ENCODE assay signal across 11 cellular contexts in genomic region chr9:122214507-122214906, GRCh38. TPM values are rescaled to one million over a fixed set of nuclear protein-coding genes. Genes with fewer than 3 reads are reported as not detected.
DNase-seq lines count a peak whose midpoint lies in the region; ATAC-seq and TF ChIP-seq lines count a peak whose summit lies in the region.
"Had no signal": no experiment of that assay in that cellular context is flagged by ENCODE, and none has a peak within 500 bp of the region (broad histone marks: within the 10 kb centered on the region; RNA-seq: fewer than 3 reads in every experiment).

No MANE protein-coding gene starts in this region.

- peak overlapping the region; percentile 49 to 80 (median 70) for H3K4me3 Mint-ChIP-seq in CD4-positive, alpha-beta memory T cell
- H3K4me3 Mint-ChIP-seq in nephron, result peak overlapping the region; percentile 71 to 78 (median 72)

- H3K36me3 ChIP-seq in CD4-positive, alpha-beta memory T cell (ENCODE audit: insufficient read depth, low read length), result no peaks in the 10 kb centered on the region
- no peaks in the 10 kb centered on the region for H3K36me3 ChIP-seq in NT2/D1 (ENCODE audit: insufficient read depth, insufficient read length, low read length)
- H3K36me3 ChIP-seq: prostate gland had no signal

- H3K27me3 Mint-ChIP-seq in CD4-positive, alpha-beta memory T cell, result peaks cover 54 to 71% of the 10 kb centered on the region in 2 donors
- peaks cover 98% of the 10 kb centered on the region for H3K27me3 Mint-ChIP-seq in nephron (ENCODE audit: low read depth)

- CTCF ChIA-PET in CD4-positive, alpha-beta memory T cell (lab: Charles Lee; ENCODE audit: partially characterized antibody), result no interaction called here

- no peak overlapping the region for H3K4me3 ChIP-seq in CD4-positive, alpha-beta memory T cell (ENCODE audit: low read length in 2 of 2)
- H3K4me3 ChIP-seq in NT2/D1 (ENCODE audit: insufficient read length, low read depth) (peak overlapping the region; percentile 36), coronary artery (peak overlapping the region; percentile 69)

- peaks cover 13 to 34% (median 25%) of the 10 kb centered on the region in 4 donors for H3K4me1 Mint-ChIP-seq in CD4-positive, alpha-beta memory T cell
- peaks cover 25% of the 10 kb centered on the region for H3K4me1 Mint-ChIP-seq in nephron

- no peaks in the 10 kb centered on the region for H3K9me3 ChIP-seq in CD4-positive, alpha-beta memory T cell (ENCODE audit: control insufficient read depth in 1 of 2, low read length in 2 of 2)
- peaks cover 5% of the 10 kb centered on the region; the same call in 1 of the 2 replicates for H3K9me3 ChIP-seq in NT2/D1 (ENCODE audit: insufficient read depth, low read length)
- H3K9me3 ChIP-seq: prostate gland had no signal

- TF ChIP-seq CTCF in coronary artery (IDR thresholded peaks at IDR 0.05) (no peak), nephron (IDR thresholded peaks at IDR 0.05; ENCODE audit: unreplicated experiment in 3 of 3) (no peak)

- POLR2A ChIA-PET in CD4-positive, alpha-beta memory T cell (lab: Charles Lee; ENCODE audit: partially characterized antibody), result no interaction called here

- peaks cover 0 to 2% (median 0%) of the 10 kb centered on the region in 8 donors for H3K9me3 Mint-ChIP-seq in CD4-positive, alpha-beta memory T cell
- peaks cover 4% of the 10 kb centered on the region for H3K9me3 Mint-ChIP-seq in nephron

- peak overlapping the region; percentile 58 for H3K9ac ChIP-seq in NT2/D1 (ENCODE audit: insufficient read length, low read depth)

- no peak for ATAC-seq in left lobe of liver
- ATAC-seq in HG03280 (IDR thresholded peaks at IDR 0.05; ENCODE audit: unreplicated experiment), result no peak

- intact Hi-C loops in CD4-positive, alpha-beta memory T cell (cut with micrococcal nuclease), result no loop called here

- DNase-seq in CD4-positive, alpha-beta memory T cell, result no peak
- DNase-seq in NT2/D1 (ENCODE audit: low read depth, low spot score) (no peak), coronary artery (ENCODE audit: low spot score) (no peak), left lobe of liver (ENCODE audit: low spot score) (no peak), cerebellar nuclear complex (lab: John Stamatoyannopoulos, UW) (no peak), medulla oblongata (ENCODE audit: extremely low spot score) (no peak)
- DNase-seq: cortex of kidney had no signal

- peaks cover 24% of the 10 kb centered on the region for H3K27me3 ChIP-seq in CD4-positive, alpha-beta memory T cell (ENCODE audit: insufficient read depth, low read length)
- peaks cover 79% of the 10 kb centered on the region for H3K27me3 ChIP-seq in NT2/D1 (ENCODE audit: insufficient read depth, insufficient read length)

- H3K4me1 ChIP-seq in CD4-positive, alpha-beta memory T cell (ENCODE audit: insufficient read depth, low read length), result peaks cover 16% of the 10 kb centered on the region
- peaks cover 6% of the 10 kb centered on the region for H3K4me1 ChIP-seq in NT2/D1 (ENCODE audit: insufficient read depth, insufficient read length)
- H3K4me1 ChIP-seq: prostate gland had no signal

- no peaks in the 10 kb centered on the region for H3K36me3 Mint-ChIP-seq in CD4-positive, alpha-beta memory T cell
- H3K36me3 Mint-ChIP-seq in nephron (ENCODE audit: low read depth), result no peaks in the 10 kb centered on the region

- H3K27ac ChIP-seq in CD4-positive, alpha-beta memory T cell (ENCODE audit: low read depth, low read length), result no peak overlapping the region
- no peak overlapping the region for H3K27ac ChIP-seq in coronary artery
- H3K27ac ChIP-seq: prostate gland had no signal

- H3K27ac Mint-ChIP-seq in CD4-positive, alpha-beta memory T cell, result peak overlapping the region in 1 of 7 donors; percentile 0
- H3K27ac Mint-ChIP-seq in nephron, result no peak overlapping the region

RNA-seq across cellular contexts. Expression of gene LHX6, which starts 14.2 kb away (rescaled TPM):
- total RNA-seq in CD4-positive, alpha-beta memory T cell, result not detected
- polyA plus RNA-seq in CD4-positive, alpha-beta memory T cell, result not detected
- total RNA-seq in left lobe of liver, result 0.20 TPM

RNA-seq across cellular contexts. Expression of gene RBM18, which starts 50.1 kb away (rescaled TPM):
- 10 to 100 TPM; 21.3 to 21.4 TPM for total RNA-seq in CD4-positive, alpha-beta memory T cell
- polyA plus RNA-seq in CD4-positive, alpha-beta memory T cell, result 10 to 100 TPM; 15.4 to 23.8 TPM
- total RNA-seq in left lobe of liver, result 7.5 TPM

RNA-seq across cellular contexts. Expression of gene MRRF, which starts 50.2 kb away (rescaled TPM):
- total RNA-seq in CD4-positive, alpha-beta memory T cell, result 10 to 100 TPM; 26.8 to 27.3 TPM
- 10 to 100 TPM; 15.6 to 18.1 TPM for polyA plus RNA-seq in CD4-positive, alpha-beta memory T cell
- total RNA-seq in left lobe of liver, result 16.3 TPM

RNA-seq across cellular contexts. Expression of gene MORN5, which starts 54.8 kb away (rescaled TPM):
- not detected for total RNA-seq in CD4-positive, alpha-beta memory T cell
- not detected for polyA plus RNA-seq in CD4-positive, alpha-beta memory T cell
- not detected for total RNA-seq in left lobe of liver
- total RNA-seq: G401 had no signal

RNA-seq across cellular contexts. Expression of gene NDUFA8, which starts 54.9 kb away (rescaled TPM):
- 10 to 100 TPM; 17.6 to 20.4 TPM for total RNA-seq in CD4-positive, alpha-beta memory T cell
- 10 to 100 TPM; 69.6 to 74.3 TPM for polyA plus RNA-seq in CD4-positive, alpha-beta memory T cell
- total RNA-seq in left lobe of liver, result 27.6 TPM

Comparison
In these comparisons a context has a peak if more than half of its experiments do, and no peak if none do; other contexts are left out.
1. H3K4me3 ChIP-seq: peak in NT2/D1 (single experiment) and coronary artery (single experiment); none in CD4-positive, alpha-beta memory T cell (0 of 2).